ENCODE assay signal across 11 cellular contexts in the genomic region with DNA sequence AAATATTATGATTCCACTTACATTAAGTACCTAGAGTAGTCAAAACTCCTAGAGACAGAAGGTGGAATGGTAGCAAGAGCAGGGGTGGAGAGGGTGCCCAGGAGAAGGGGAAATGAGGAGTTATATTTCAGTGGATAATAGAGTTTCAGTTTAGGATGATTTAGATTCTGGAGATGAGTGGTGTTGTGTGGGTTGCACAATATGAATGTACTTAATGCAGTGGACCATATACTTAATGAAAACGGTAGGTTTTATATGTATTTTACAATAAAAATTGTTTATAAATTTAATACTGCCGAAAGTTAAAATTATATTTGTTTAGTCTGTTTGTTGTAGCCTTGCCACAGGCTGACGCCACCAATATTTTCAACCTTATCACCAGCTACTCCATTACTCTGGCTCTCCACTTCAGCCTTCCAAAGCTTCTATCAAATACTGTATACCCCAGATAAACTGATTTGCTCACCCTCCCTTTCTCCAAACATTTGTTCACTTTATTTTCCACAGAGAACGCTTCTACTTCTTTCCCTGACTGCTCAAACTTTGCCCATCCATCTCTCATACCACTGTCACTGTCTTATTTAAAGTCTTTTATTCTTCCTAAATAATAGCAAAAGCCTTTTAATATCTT. TPM values are rescaled to one million over a fixed set of nuclear protein-coding genes. Genes with fewer than 3 reads are reported as not detected.
DNase-seq lines count a peak whose midpoint lies in the region; ATAC-seq and TF ChIP-seq lines count a peak whose summit lies in the region.
"Had no signal": no experiment of that assay in that cellular context is flagged by ENCODE, and none has a peak within 500 bp of the region (broad histone marks: within the 10 kb centered on the region; RNA-seq: fewer than 3 reads in every experiment).

No MANE protein-coding gene starts in this region.

- peak overlapping the region; percentile 93 to 98; a peak in 3 of 4 replicates for H3K4me3 ChIP-seq in SK-N-SH (ENCODE audit: low read depth in 2 of 2, low read length in 1 of 2)
- peak overlapping the region in 2 of 3 experiments; percentile 94 to 99 for H3K4me3 ChIP-seq in mammary epithelial cell (replicated peaks in 1 of 3; ENCODE audit: insufficient read depth in 1 of 3, low read depth in 2 of 3, low read length in 3 of 3)
- peak overlapping the region; percentile 79 for H3K4me3 ChIP-seq in neuron (ENCODE audit: low read length)

- H3K9me3 ChIP-seq in SK-N-SH: no peaks in the 10 kb centered on the region
- no peaks in the 10 kb centered on the region for H3K9me3 ChIP-seq in mammary epithelial cell (replicated peaks; ENCODE audit: insufficient read depth, low read length)
- no peaks in the 10 kb centered on the region for H3K9me3 ChIP-seq in neuron (ENCODE audit: low read length)

- H4K20me1 ChIP-seq in SK-N-SH (ENCODE audit: insufficient read depth): peaks cover 28% of the 10 kb centered on the region
- H4K20me1 ChIP-seq in mammary epithelial cell (ENCODE audit: insufficient read depth, low read length): no peaks in the 10 kb centered on the region

- in situ Hi-C loops in mammary epithelial cell (cut with MboI; ENCODE audit: low sequenced_read_pairs in 2 of 2): no loop called here

- intact Hi-C loops in mammary epithelial cell (cut with micrococcal nuclease): no loop called here

- H3K9ac ChIP-seq in SK-N-SH (peak overlapping the region; percentile 99; the same call in 1 of the 2 replicates), mammary epithelial cell (ENCODE audit: insufficient read depth, low read length) (no peak overlapping the region)

- peak overlapping the region; percentile 94 for H3K4me2 ChIP-seq in SK-N-SH
- peak overlapping the region; percentile 74 for H3K4me2 ChIP-seq in mammary epithelial cell (ENCODE audit: insufficient read depth, low read depth, low read length)

- BruUV-seq in mammary epithelial cell (replicated peaks; lab: Mats Ljungman, UMichigan): no TSS peak

- dilution Hi-C loops in mammary epithelial cell (cut with HindIII; ENCODE audit: low sequenced_read_pairs): no loop called here

- no peak overlapping the region for H3K27ac ChIP-seq in SK-N-SH (ENCODE audit: low read depth in 2 of 2, low read length in 1 of 2)
- H3K27ac ChIP-seq in mammary epithelial cell (ENCODE audit: insufficient read depth, low read depth, low read length): peak overlapping the region; percentile 83

- peak overlapping the region; percentile 93; the same call in 1 of the 2 replicates for H2AFZ ChIP-seq in SK-N-SH (ENCODE audit: low read depth)
- no peak overlapping the region for H2AFZ ChIP-seq in mammary epithelial cell (ENCODE audit: low read depth, low read length)
- H2AFZ ChIP-seq in neuron (ENCODE audit: low read depth, low read length): no peak overlapping the region

- TF ChIP-seq RAD21 in SK-N-SH (IDR thresholded peaks at IDR 0.05; ENCODE audit: low read length): no peak

- DNase-seq in SK-N-SH (no peak), MV-4-11 (lab: John Stamatoyannopoulos, UW) (peak; percentile 21), mammary epithelial cell (no peak), activated gamma-delta T cell treated with Interleukin-2 at 50 U/mL for 16 hours (no peak), cerebellum (ENCODE audit: low spot score) (no peak), SHP77 treated with DMSO at 0.1 percent for 48 hours (lab: John Stamatoyannopoulos, UW) (no peak)
- DNase-seq: anterior cingulate cortex, hippocampal formation had no signal

- peaks cover 11% of the 10 kb centered on the region in 2 experiments; a peak in 3 of 4 replicates for H3K4me1 ChIP-seq in SK-N-SH (ENCODE audit: control insufficient read depth in 1 of 2, insufficient read depth in 2 of 2, low read depth in 1 of 2, low read length in 1 of 2)
- H3K4me1 ChIP-seq in mammary epithelial cell (ENCODE audit: insufficient read depth, low read length): peaks cover 22% of the 10 kb centered on the region
- H3K4me1 ChIP-seq in neuron (ENCODE audit: insufficient read depth, low read length): peaks cover 24% of the 10 kb centered on the region

- ATAC-seq in SK-N-SH treated with all-trans-retinoic acid at 6 μM for 48 hours: no peak
- ATAC-seq: Right ventricle myocardium inferior had no signal

- no peaks in the 10 kb centered on the region for H3K9me2 ChIP-seq in SK-N-SH

- POLR2A ChIA-PET in SK-N-SH (lab: Yijun Ruan, JAX): no interaction called here

- H3K27me3 ChIP-seq in SK-N-SH (ENCODE audit: insufficient read depth) (no peaks in the 10 kb centered on the region), mammary epithelial cell (ENCODE audit: insufficient read depth, low read length) (no peaks in the 10 kb centered on the region), neuron (ENCODE audit: insufficient read depth, low read length) (no peaks in the 10 kb centered on the region)

- 95% methylated on average over 4 of the region's 4 CpGs for WGBS in SK-N-SH (ENCODE audit: low lambda C conversion rate)
- 84% methylated on average over 4 of the region's 4 CpGs for WGBS in mammary epithelial cell (ENCODE audit: low coverage, missing lambda C conversion rate)

- TF ChIP-seq EP300 in SK-N-SH (IDR thresholded peaks at IDR 0.05; ENCODE audit: borderline replicate concordance in 1 of 2, low read depth in 1 of 2, low read length in 1 of 2): no peak

- no peaks in the 10 kb centered on the region for H3F3A ChIP-seq in SK-N-SH (replicated peaks; ENCODE audit: insufficient read depth)

- TF ChIP-seq CTCF in SK-N-SH (IDR thresholded peaks at IDR 0.05): no peak
- TF ChIP-seq CTCF in mammary epithelial cell (conservative IDR thresholded peaks at IDR 0.05 in 1 of 2, IDR thresholded peaks at IDR 0.05 in 1 of 2; ENCODE audit: extremely low read depth in 1 of 2, insufficient read depth in 1 of 2, low read depth in 1 of 2, low read length in 2 of 2): no peak

- H3K36me3 ChIP-seq in SK-N-SH (replicated peaks in 1 of 2; ENCODE audit: control insufficient read depth in 1 of 2, insufficient read depth in 2 of 2, low read length in 1 of 2) (peaks cover under 1 to 3% of the 10 kb centered on the region in 2 experiments), mammary epithelial cell (ENCODE audit: insufficient read depth, low read length) (no peaks in the 10 kb centered on the region), neuron (ENCODE audit: insufficient read depth, low read length) (peaks cover 1% of the 10 kb centered on the region)

- H3K79me2 ChIP-seq in SK-N-SH (ENCODE audit: insufficient read depth) (peaks cover 52% of the 10 kb centered on the region), mammary epithelial cell (ENCODE audit: insufficient read depth, low read length) (peaks cover 58% of the 10 kb centered on the region)

- CTCF ChIA-PET in SK-N-SH (lab: Yijun Ruan, JAX) (interaction anchor here (1.1 kb wide), 1 partner anchor 17 kb away, joined by 6 read pairs; no protein-coding TSS in a partner anchor), mammary epithelial cell (lab: Charles Lee; ENCODE audit: low non-redundant PET) (no interaction called here)

TF ChIP-seq in SK-N-SH, 30 proteins besides CTCF, POLR2A, EP300 and RAD21:
- TF ChIP-seq YY1 (IDR thresholded peaks at IDR 0.05; ENCODE audit: low read depth) (no peak), CHD2 (IDR thresholded peaks at IDR 0.05; ENCODE audit: low read length, partially characterized antibody) (no peak)

TF ChIP-seq in SK-N-SH treated with all-trans-retinoic acid at 6 μM for 48 hours, 23 proteins besides CTCF, POLR2A, EP300 and RAD21 (continues in another document):
- TF ChIP-seq CREB5 (CRISPR knock-in tag; IDR thresholded peaks at IDR 0.05; ENCODE audit: low read depth): no peak
- TF ChIP-seq OSR1 (CRISPR knock-in tag; IDR thresholded peaks at IDR 0.05): no peak
- TF ChIP-seq, protein P1, sequence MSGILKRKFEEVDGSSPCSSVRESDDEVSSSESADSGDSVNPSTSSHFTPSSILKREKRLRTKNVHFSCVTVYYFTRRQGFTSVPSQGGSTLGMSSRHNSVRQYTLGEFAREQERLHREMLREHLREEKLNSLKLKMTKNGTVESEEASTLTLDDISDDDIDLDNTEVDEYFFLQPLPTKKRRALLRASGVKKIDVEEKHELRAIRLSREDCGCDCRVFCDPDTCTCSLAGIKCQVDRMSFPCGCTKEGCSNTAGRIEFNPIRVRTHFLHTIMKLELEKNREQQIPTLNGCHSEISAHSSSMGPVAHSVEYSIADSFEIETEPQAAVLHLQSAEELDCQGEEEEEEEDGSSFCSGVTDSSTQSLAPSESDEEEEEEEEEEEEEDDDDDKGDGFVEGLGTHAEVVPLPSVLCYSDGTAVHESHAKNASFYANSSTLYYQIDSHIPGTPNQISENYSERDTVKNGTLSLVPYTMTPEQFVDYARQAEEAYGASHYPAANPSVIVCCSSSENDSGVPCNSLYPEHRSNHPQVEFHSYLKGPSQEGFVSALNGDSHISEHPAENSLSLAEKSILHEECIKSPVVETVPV (CRISPR knock-in tag; IDR thresholded peaks at IDR 0.05): no peak
- no peak for TF ChIP-seq ISL1 (CRISPR knock-in tag; IDR thresholded peaks at IDR 0.05)

RNA-seq across cellular contexts. Expression of gene RBM26, which starts 1.4 kb away (rescaled TPM):
- 12.5 and 15.1 TPM in 2 replicates for polyA plus RNA-seq in SK-N-SH (2012; rRNA removed)
- polyA plus RNA-seq in SK-N-SH (2012; cell fraction: cytosol; rRNA removed): 11.8 and 14.2 TPM in 2 replicates
- 32.1 and 53.6 TPM in 2 replicates for polyA plus RNA-seq in SK-N-SH (2012; cell fraction: nucleus; rRNA removed)
- total RNA-seq in mammary epithelial cell: 10 to 100 TPM; 27.7 to 39.1 TPM
- polyA plus RNA-seq in mammary epithelial cell: 14.8 TPM
- 13.2 TPM for polyA minus RNA-seq in mammary epithelial cell
- total RNA-seq in cerebellum: 71.5 TPM
